Comparison of ENCODE assay signal across 20 cellular contexts in genomic region chr22:29842172-29842571, GRCh38. TPM values are rescaled to one million over a fixed set of nuclear protein-coding genes. Genes with fewer than 3 reads are reported as not detected.
DNase-seq lines count a peak whose midpoint lies in the region; ATAC-seq and TF ChIP-seq lines count a peak whose summit lies in the region.
"Had no signal": no experiment of that assay in that cellular context is flagged by ENCODE, and none has a peak within 500 bp of the region (broad histone marks: within the 10 kb centered on the region; RNA-seq: fewer than 3 reads in every experiment).

No MANE protein-coding gene starts in this region.

- H3K4me3 ChIP-seq in GM23248 = no peak overlapping the region
- H3K4me3 ChIP-seq in SJSA1 = no peak overlapping the region
- H3K4me3 ChIP-seq in esophagus muscularis mucosa = no peak overlapping the region
- H3K4me3 ChIP-seq in psoas muscle = no peak overlapping the region
- H3K4me3 ChIP-seq: ascending aorta, prostate gland, thoracic aorta, vagina had no signal

- H3K27ac ChIP-seq in GM23248 (peak overlapping the region; percentile 95), SJSA1 (peak overlapping the region; percentile 90), esophagus muscularis mucosa (replicated peaks in 1 of 4) (peak overlapping the region in 3 of 4 donors; percentile 2 to 46 (median 41)), psoas muscle (peak overlapping the region; percentile 38)
- H3K27ac ChIP-seq: ascending aorta, prostate gland, thoracic aorta, vagina, WERI-Rb-1 had no signal

- H3K79me2 ChIP-seq in GM23248 (ENCODE audit: insufficient read depth) = peaks cover 8% of the 10 kb centered on the region

- TF ChIP-seq CTCF in esophagus muscularis mucosa (IDR thresholded peaks at IDR 0.05) (no peak), psoas muscle (IDR thresholded peaks at IDR 0.05) (no peak)

- 33 to 35% methylated on average over 2 of the region's 2 CpGs for WGBS in GM23248 (ENCODE audit: low coverage in 1 of 2, low lambda C conversion rate in 2 of 2, missing lambda C conversion rate in 2 of 2), 2 experiments
- WGBS in esophagus muscularis mucosa = 88% methylated on average over 2 of the region's 2 CpGs
- 78 to 87% (median 83%) methylated on average over 2 of the region's 2 CpGs for WGBS in psoas muscle, 3 donors

- DNase-seq in GM23248 = no peak
- DNase-seq in SJSA1 (ENCODE audit: low read depth in 1 of 2, low spot score in 2 of 2) = no peak
- DNase-seq in esophagus muscularis mucosa (ENCODE audit: extremely low spot score) = no peak
- DNase-seq in psoas muscle = no peak
- no peak for DNase-seq in activated naive CD4-positive, alpha-beta T cell (lab: John Stamatoyannopoulos, UW)
- DNase-seq in ACHN = no peak
- DNase-seq in NCI-H146 treated with DMSO at 0.1 percent for 48 hours (lab: John Stamatoyannopoulos, UW; ENCODE audit: unreplicated experiment) = no peak
- DNase-seq in KG1 (lab: John Stamatoyannopoulos, UW) = no peak
- DNase-seq: activated CD4-positive, alpha-beta T cell treated with anti-CD3 and anti-CD28 coated beads, Interleukin-2, amount 50 U/mL, for 1 hour; activated naive CD4-positive, alpha-beta T cell treated with anti-CD3 and anti-CD28 coated beads, Interleukin-2, amount 50 U/mL, for 16 hours; DMS79 treated with DMSO at 0.1 percent for 48 hours; NCI-H187; stimulated activated CD4-positive, alpha-beta T cell treated with anti-CD3 and anti-CD28 coated beads, Interleukin-4, amount 100 ng/mL, for 1 hour; stimulated activated naive B cell treated with anti-CD40 and anti-IgM and Interleukin-4, amounts not matched to agents 10 μg/mL and 1 μg/mL and 100 μg/mL, for 72 hours; T-helper 9 cell; WERI-Rb-1 had no signal

- in situ Hi-C loops in GM23248 (cut with MboI) (no loop called here), ACHN (cut with HindIII; ENCODE audit: low pct_ligation_motif_present, low pct_unique_long_range_greater_than_20kb, low sequenced_read_pairs) (no loop called here)

- TF ChIP-seq POLR2A in esophagus muscularis mucosa (IDR thresholded peaks at IDR 0.05; ENCODE audit: low read depth) = no peak

- H3K9me3 ChIP-seq in GM23248 (ENCODE audit: low read depth) = no peaks in the 10 kb centered on the region
- no peaks in the 10 kb centered on the region for H3K9me3 ChIP-seq in SJSA1 (replicated peaks)
- peaks cover 0 to 6% (median 0%) of the 10 kb centered on the region in 4 donors for H3K9me3 ChIP-seq in esophagus muscularis mucosa
- no peaks in the 10 kb centered on the region for H3K9me3 ChIP-seq in psoas muscle
- H3K9me3 ChIP-seq: ascending aorta, prostate gland, vagina had no signal

- no peak for TF ChIP-seq EP300 in esophagus muscularis mucosa (IDR thresholded peaks at IDR 0.05)

- no peak overlapping the region for H2AFZ ChIP-seq in GM23248

- H3K9me2 ChIP-seq in GM23248 (ENCODE audit: insufficient read depth) = no peaks in the 10 kb centered on the region

- no peaks in the 10 kb centered on the region for H3K36me3 ChIP-seq in GM23248 (ENCODE audit: low read depth)
- H3K36me3 ChIP-seq in SJSA1 = no peaks in the 10 kb centered on the region
- no peaks in the 10 kb centered on the region for H3K36me3 ChIP-seq in esophagus muscularis mucosa
- H3K36me3 ChIP-seq in psoas muscle (ENCODE audit: insufficient read depth in 1 of 2, low read depth in 1 of 2) = no peaks in the 10 kb centered on the region
- H3K36me3 ChIP-seq: ascending aorta, prostate gland, thoracic aorta, vagina had no signal

- peaks cover 23% of the 10 kb centered on the region for H3K4me1 ChIP-seq in GM23248 (ENCODE audit: insufficient read depth)
- H3K4me1 ChIP-seq in SJSA1 (replicated peaks) = peaks cover 31% of the 10 kb centered on the region
- H3K4me1 ChIP-seq in esophagus muscularis mucosa = peaks cover 11 to 17% (median 12%) of the 10 kb centered on the region in 4 donors
- H3K4me1 ChIP-seq in psoas muscle = peaks cover 6% of the 10 kb centered on the region
- H3K4me1 ChIP-seq: prostate gland had no signal

- H3K9ac ChIP-seq in GM23248 = peak overlapping the region; percentile 60

- H3K27me3 ChIP-seq in GM23248 (replicated peaks; ENCODE audit: insufficient read depth) = no peaks in the 10 kb centered on the region
- H3K27me3 ChIP-seq in SJSA1 (replicated peaks) = no peaks in the 10 kb centered on the region
- no peaks in the 10 kb centered on the region for H3K27me3 ChIP-seq in esophagus muscularis mucosa
- H3K27me3 ChIP-seq in psoas muscle (ENCODE audit: insufficient read depth in 3 of 3, low read length in 2 of 3) = no peaks in the 10 kb centered on the region
- H3K27me3 ChIP-seq: ascending aorta, vagina had no signal

- ATAC-seq in psoas muscle = no peak
- ATAC-seq: stimulated activated naive B cell treated with anti-CD40 and anti-IgM and Interleukin-4, amounts not matched to agents 10 μg/mL and 1 μg/mL and 100 μg/mL, for 72 hours had no signal

- no peaks in the 10 kb centered on the region for H4K20me1 ChIP-seq in GM23248 (ENCODE audit: insufficient read depth)

- intact Hi-C loops in esophagus muscularis mucosa (cut with DNase I) = no loop called here
- intact Hi-C loops in psoas muscle (cut with DNase I) = no loop called here

- H3F3A ChIP-seq in GM23248 (ENCODE audit: insufficient read depth) = peaks cover 26% of the 10 kb centered on the region

- H3K4me2 ChIP-seq in GM23248 (ENCODE audit: unreplicated experiment) = peak overlapping the region; percentile 55

RNA-seq across cellular contexts. Expression of gene ASCC2, which starts 4.1 kb away (rescaled TPM):
- 33.3 and 37.3 TPM in 2 replicates for total RNA-seq in GM23248 (2014; rRNA removed; shearing (Covaris generic))
- 51.4 and 55.6 TPM in 2 replicates for polyA plus RNA-seq in GM23248 (2016; fragmentation: Nextera tagmentation; extraction: Ambion mirVana)
- 47.0 and 51.9 TPM in 2 replicates for total RNA-seq in SJSA1 (2014; rRNA removed; shearing (Covaris generic))
- 10 to 100 TPM; 20.5 to 32.6 (median 25.1) TPM for total RNA-seq in esophagus muscularis mucosa
- 10 to 100 TPM; 47.1 to 58.6 (median 54.6) TPM for total RNA-seq in psoas muscle
- 10 to 100 TPM; 45.7 to 46.7 (median 45.7) TPM for polyA plus RNA-seq in psoas muscle

RNA-seq across cellular contexts. Expression of gene MTMR3, which starts 40.8 kb away (rescaled TPM):
- total RNA-seq in GM23248 (2014; rRNA removed; shearing (Covaris generic)) = 22.2 and 50.3 TPM in 2 replicates
- 10.4 and 12.6 TPM in 2 replicates for polyA plus RNA-seq in GM23248 (2016; fragmentation: Nextera tagmentation; extraction: Ambion mirVana)
- total RNA-seq in SJSA1 (2014; rRNA removed; shearing (Covaris generic)) = 25.6 and 26.4 TPM in 2 replicates
- 10 to 100 TPM; 33.5 to 46.5 (median 40.8) TPM for total RNA-seq in esophagus muscularis mucosa
- 10 to 100 TPM; 31.8 to 37.9 (median 33.8) TPM for total RNA-seq in psoas muscle
- 10 to 100 TPM in 2 of 3 donors, 1 to 10 TPM in 1; 7.8 to 21.3 (median 11.6) TPM for polyA plus RNA-seq in psoas muscle

Comparison
In these comparisons a context has a peak if more than half of its experiments do, and no peak if none do; other contexts are left out.
1. H3K27ac ChIP-seq: peak in every context shown above with its lines; median percentile 95 in GM23248; 90 in SJSA1; 41 in esophagus muscularis mucosa; 38 in psoas muscle.